ENCODE assay signal across 35 cellular contexts in genomic region chr5:144030904-144031303, GRCh38.
"Had no signal": no experiment of that assay in that cellular context is flagged by ENCODE, and none has a peak within 500 bp of the region (broad histone marks: within the 10 kb centered on the region; RNA-seq: fewer than 3 reads in every experiment).

No MANE protein-coding gene starts in this region.

- H3K4me3 ChIP-seq: adrenal gland, body of pancreas, breast epithelium had no signal

- H3K27me3 ChIP-seq: adrenal gland, body of pancreas, brain microvascular endothelial cell, breast epithelium had no signal

- FAIRE-seq: astrocyte, TTC549 had no signal

- ATAC-seq: activated CD8-positive, alpha-beta T cell treated with anti-CD3 and anti-CD28 coated beads for 36 hours; activated naive CD4-positive, alpha-beta T cell treated with anti-CD3 and anti-CD28 coated beads, Interleukin-2, amount 50 U/mL, for 72 hours; activated T-cell treated with anti-CD3 and anti-CD28 coated beads, Interleukin-2, amount 50 U/mL, for 4 hours; activated T-cell treated with anti-CD3 and anti-CD28 coated beads, Interleukin-2, amount 50 U/mL, for 72 hours; activated T-helper 17 cell treated with anti-CD3 and anti-CD28 coated beads, Interleukin-2, amount 50 U/mL, for 72 hours; body of pancreas had no signal

- H3K27ac ChIP-seq: adrenal gland, body of pancreas, brain microvascular endothelial cell, breast epithelium, VCaP had no signal

- H3K36me3 ChIP-seq: adrenal gland, brain microvascular endothelial cell, breast epithelium had no signal

- H3K4me1 ChIP-seq: adrenal gland, body of pancreas, breast epithelium had no signal

- H3K9me3 ChIP-seq: adrenal gland, body of pancreas, breast epithelium had no signal

- DNase-seq: activated B cell treated with CpG ODN at 0.5 μM for 24 hours; activated CD4-positive, alpha-beta memory T cell treated with anti-CD3 and anti-CD28 coated beads for 36 hours; activated CD4-positive, alpha-beta T cell treated with anti-CD3 and anti-CD28 coated beads for 4 hours; activated CD4-positive, alpha-beta T cell treated with anti-CD3 and anti-CD28 coated beads, Interleukin-2, amount 10 ng/mL, durations not matched to agents 24 days and 14 days; activated CD4-positive, alpha-beta T cell treated with anti-CD3 and anti-CD28 coated beads, Interleukin-2, amount 50 U/mL, for 1 hour; activated CD4-positive, alpha-beta T cell treated with anti-CD3 and anti-CD28 coated beads, Interleukin-2, amount 50 U/mL, for 4 hours; activated CD4-positive, CD25-positive, alpha-beta regulatory T cell treated with anti-CD3 and anti-CD28 coated beads, Interleukin-2, amount 50 U/mL, for 72 hours; activated CD8-positive, alpha-beta memory T cell treated with anti-CD3 and anti-CD28 coated beads, Interleukin-2, amount 50 U/mL, for 4 hours; activated CD8-positive, alpha-beta T cell treated with anti-CD3 and anti-CD28 coated beads for 36 hours; activated effector memory CD4-positive, alpha-beta T cell treated with anti-CD3 and anti-CD28 coated beads, Interleukin-2, amount 50 U/mL, for 16 hours; activated gamma-delta T cell treated with Interleukin-2 at 50 U/mL for 16 hours; activated naive CD4-positive, alpha-beta T cell; activated naive CD4-positive, alpha-beta T cell treated with anti-CD3 and anti-CD28 coated beads for 36 hours; activated naive CD4-positive, alpha-beta T cell treated with anti-CD3 and anti-CD28 coated beads, Interleukin-2, amount 50 U/mL, for 16 hours; activated naive CD8-positive, alpha-beta T cell treated with anti-CD3 and anti-CD28 coated beads for 36 hours; activated T-cell treated with anti-CD3 and anti-CD28 coated beads for 4 hours; activated T-cell treated with anti-CD3 and anti-CD28 coated beads, Interleukin-2, amount 50 U/mL, for 1 hour; activated T-cell treated with anti-CD3 and anti-CD28 coated beads, Interleukin-2, amount 50 U/mL, for 4 hours; activated T-cell treated with anti-CD3 and anti-CD28 coated beads, Interleukin-2, amount 50 U/mL, for 72 hours; adrenal gland; amniotic stem cell; aorta; body of pancreas; brain microvascular endothelial cell; central memory CD4-positive, alpha-beta T cell; SW 1271; T-helper 1 cell; T-helper 2 cell; T-helper 9 cell had no signal
